Comparison of ENCODE assay signal across 8 cellular contexts in genomic region chr15:86743283-86743903, GRCh38.
DNase-seq lines count a peak whose midpoint lies in the region; ATAC-seq, FAIRE-seq and TF ChIP-seq lines count a peak whose summit lies in the region.

No MANE protein-coding gene starts in this region.

- TF ChIP-seq POLR2A in GM12891 (IDR thresholded peaks at IDR 0.05; ENCODE audit: low read depth, low read length), result no peak

- H3K27me3 Mint-ChIP-seq in T-helper 17 cell (no peaks in the 10 kb centered on the region), MCF 10A (ENCODE audit: insufficient read depth, unreplicated experiment) (no peaks in the 10 kb centered on the region)
- H3K27me3 Mint-ChIP-seq in naive thymus-derived CD8-positive, alpha-beta T cell, result no peaks in the 10 kb centered on the region

- no peaks in the 10 kb centered on the region for H3K27me3 ChIP-seq in cardiac muscle cell

- no peaks in the 10 kb centered on the region for H3K36me3 Mint-ChIP-seq in T-helper 17 cell (ENCODE audit: low read depth)
- no peaks in the 10 kb centered on the region for H3K36me3 Mint-ChIP-seq in MCF 10A (ENCODE audit: insufficient read depth, unreplicated experiment)
- peaks cover 0 to 3% (median 2%) of the 10 kb centered on the region in 3 donors for H3K36me3 Mint-ChIP-seq in naive thymus-derived CD8-positive, alpha-beta T cell

- intact Hi-C loops in cardiac septum (cut with DNase I), result no loop called here
- intact Hi-C loops in MCF 10A (cut with micrococcal nuclease), result loop anchor here (1.0 to 5.0 kb wide), 4 partner anchors 119 to 879 kb away; no protein-coding TSS in a partner anchor

- H3K9me3 ChIP-seq in cardiac muscle cell (ENCODE audit: low read depth) (no peaks in the 10 kb centered on the region), T-helper 17 cell (ENCODE audit: control insufficient read depth, low read length, poor library complexity, severe bottlenecking) (no peaks in the 10 kb centered on the region)

- CTCF ChIA-PET in MCF 10A (lab: Yijun Ruan, JAX), result interaction anchor here (0.6 to 4.4 kb wide), 36 partner anchors 10 to 1504 kb away, joined by 3 to 62 read pairs (median 4); no protein-coding TSS in a partner anchor

- no peak for ATAC-seq in T-helper 17 cell
- no peak for ATAC-seq in naive thymus-derived CD8-positive, alpha-beta T cell
- ATAC-seq in GM21619 (IDR thresholded peaks at IDR 0.05; ENCODE audit: unreplicated experiment), result no peak

- BruUV-seq in MCF 10A (replicated peaks; lab: Mats Ljungman, UMichigan), result no TSS peak

- POLR2A ChIA-PET in MCF 10A (lab: Yijun Ruan, JAX), result interaction anchor here (0.6 kb wide), 1 partner anchor 539 kb away, joined by 3 read pairs; no protein-coding TSS in a partner anchor
- POLR2A ChIA-PET in naive thymus-derived CD8-positive, alpha-beta T cell (lab: Charles Lee), result no interaction called here

- no peak overlapping the region for H3K27ac ChIP-seq in cardiac muscle cell

- H3K4me1 ChIP-seq in cardiac muscle cell (ENCODE audit: low read depth), result no peaks in the 10 kb centered on the region

- DNase-seq in cardiac muscle cell (ENCODE audit: low read depth in 1 of 2, low spot score in 1 of 2), result peak in 1 of 2 donors; percentile 76
- no peak for DNase-seq in cardiac septum (ENCODE audit: low spot score)
- DNase-seq in T-helper 17 cell, result peak in 2 of 3 donors; percentile 16 to 53
- peak; percentile 55 for DNase-seq in MCF 10A (ENCODE audit: unreplicated experiment)
- peak; percentile 19 to 77 (median 40) for DNase-seq in naive thymus-derived CD8-positive, alpha-beta T cell
- no peak for DNase-seq in inferior parietal cortex (ENCODE audit: extremely low spot score)
- DNase-seq in GM12891 (ENCODE audit: insufficient read length, low spot score), result no peak

- H3K4me1 Mint-ChIP-seq in T-helper 17 cell (peaks cover 4% of the 10 kb centered on the region), MCF 10A (ENCODE audit: insufficient read depth, unreplicated experiment) (no peaks in the 10 kb centered on the region)
- H3K4me1 Mint-ChIP-seq in naive thymus-derived CD8-positive, alpha-beta T cell, result peaks cover 0 to 5% (median 0%) of the 10 kb centered on the region in 4 donors

- H3K4me3 Mint-ChIP-seq in T-helper 17 cell (no peak overlapping the region), MCF 10A (ENCODE audit: unreplicated experiment) (no peak overlapping the region)
- no peak overlapping the region for H3K4me3 Mint-ChIP-seq in naive thymus-derived CD8-positive, alpha-beta T cell

- no peaks in the 10 kb centered on the region for H3K9me3 Mint-ChIP-seq in MCF 10A (ENCODE audit: unreplicated experiment)
- peaks cover 0 to 3% (median 0%) of the 10 kb centered on the region in 9 donors for H3K9me3 Mint-ChIP-seq in naive thymus-derived CD8-positive, alpha-beta T cell

- H3K4me3 ChIP-seq in cardiac muscle cell, result no peak overlapping the region

- peak; percentile 5 for TF ChIP-seq CTCF in cardiac muscle cell (IDR thresholded peaks at IDR 0.05; ENCODE audit: low read depth, low read length)
- TF ChIP-seq CTCF in MCF 10A (IDR thresholded peaks at IDR 0.05; ENCODE audit: unreplicated experiment), result peak; percentile 90

- no peaks in the 10 kb centered on the region for H3K36me3 ChIP-seq in cardiac muscle cell

- H3K27ac Mint-ChIP-seq in T-helper 17 cell (no peak overlapping the region), MCF 10A (ENCODE audit: low read depth, unreplicated experiment) (no peak overlapping the region)
- H3K27ac Mint-ChIP-seq in naive thymus-derived CD8-positive, alpha-beta T cell, result peak overlapping the region in 1 of 10 donors; percentile 13

- FAIRE-seq in GM12891 (lab: Jason Lieb, UNC), result no peak

TF ChIP-seq in GM12891, 5 proteins besides CTCF, POLR2A, EP300 and RAD21:
- TF ChIP-seq POU2F2 (IDR thresholded peaks at IDR 0.05; ENCODE audit: low read depth, low read length), result no peak
- TF ChIP-seq POLR2AphosphoS5 (IDR thresholded peaks at IDR 0.05; ENCODE audit: low read depth, low read length), result no peak
- TF ChIP-seq PAX5 (IDR thresholded peaks at IDR 0.05; ENCODE audit: insufficient read depth, low read length, severe bottlenecking), result no peak
- no peak for TF ChIP-seq SPI1 (IDR thresholded peaks at IDR 0.05; ENCODE audit: low read depth, low read length)
- TF ChIP-seq TAF1 (IDR thresholded peaks at IDR 0.05; ENCODE audit: low read depth, low read length), result no peak

Comparison
In these comparisons a context has a peak if more than half of its experiments do, and no peak if none do; other contexts are left out.
1. DNase-seq: peak in T-helper 17 cell (2 of 3), MCF 10A (single experiment) and naive thymus-derived CD8-positive, alpha-beta T cell (10 of 10); none in cardiac septum (single experiment), inferior parietal cortex (single experiment) and GM12891 (single experiment).